30 cellular contexts compared by ENCODE assay signal in the genomic region with DNA sequence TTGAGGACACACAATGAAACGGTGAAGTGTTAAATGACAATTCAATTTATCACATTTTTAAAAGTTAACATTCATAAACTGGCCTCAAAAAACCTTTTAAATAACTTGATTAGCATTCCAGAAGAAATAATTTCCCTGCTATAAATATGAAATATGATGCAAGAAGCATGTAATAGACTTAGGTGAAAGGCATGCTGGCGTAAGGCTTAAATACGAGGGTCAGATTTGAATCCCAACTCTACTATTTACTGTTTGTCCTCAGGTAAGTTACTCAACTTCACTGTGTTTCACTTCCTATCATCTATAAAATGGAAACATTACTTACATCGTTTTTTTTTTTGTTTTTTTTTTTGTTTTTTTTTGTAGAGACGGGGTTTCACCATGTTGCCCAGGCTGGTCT.
"Had no signal": no experiment of that assay in that cellular context is flagged by ENCODE, and none has a peak within 500 bp of the region (broad histone marks: within the 10 kb centered on the region; RNA-seq: fewer than 3 reads in every experiment).

No MANE protein-coding gene starts in this region.

- H3K27me3 ChIP-seq: adrenal gland, body of pancreas, cardiac muscle cell, dorsolateral prefrontal cortex, esophagus squamous epithelium, heart left ventricle had no signal

- ATAC-seq: activated CD4-positive, alpha-beta T cell treated with anti-CD3 and anti-CD28 coated beads for 36 hours; activated CD8-positive, alpha-beta memory T cell treated with anti-CD3 and anti-CD28 coated beads, Interleukin-2, amount 10 ng/mL, durations not matched to agents 7 days and 5 days; activated CD8-positive, alpha-beta T cell treated with anti-CD3 and anti-CD28 coated beads, Interleukin-2, amount 10 ng/mL, durations not matched to agents 7 days and 5 days; activated naive CD8-positive, alpha-beta T cell treated with anti-CD3 and anti-CD28 coated beads, Interleukin-2, amount 50 U/mL, for 24 hours; body of pancreas; effector memory CD8-positive, alpha-beta T cell; heart left ventricle had no signal

- H3K27ac ChIP-seq: adrenal gland, body of pancreas, cardiac muscle cell, coronary artery, dorsolateral prefrontal cortex, esophagus squamous epithelium, heart left ventricle had no signal

- H3K4me3 ChIP-seq: adrenal gland, body of pancreas, cardiac muscle cell, coronary artery, dorsolateral prefrontal cortex, esophagus squamous epithelium, heart left ventricle had no signal

- H3K4me1 ChIP-seq: adrenal gland, body of pancreas, esophagus squamous epithelium, heart left ventricle had no signal

- H3K9me3 ChIP-seq: adrenal gland, body of pancreas, esophagus squamous epithelium, heart left ventricle had no signal

- DNase-seq: activated CD4-positive, alpha-beta memory T cell treated with anti-CD3 and anti-CD28 coated beads for 36 hours; activated CD4-positive, alpha-beta T cell treated with anti-CD3 and anti-CD28 coated beads for 36 hours; activated CD4-positive, alpha-beta T cell treated with anti-CD3 and anti-CD28 coated beads, Interleukin-2, amount 10 ng/mL, durations not matched to agents 24 days and 14 days; activated CD4-positive, CD25-positive, alpha-beta regulatory T cell; activated CD4-positive, CD25-positive, alpha-beta regulatory T cell treated with anti-CD3 and anti-CD28 coated beads, Interleukin-2, amount 50 U/mL, for 72 hours; activated CD8-positive, alpha-beta memory T cell treated with anti-CD3 and anti-CD28 coated beads, Interleukin-2, amount 10 ng/mL, durations not matched to agents 7 days and 5 days; activated CD8-positive, alpha-beta memory T cell treated with anti-CD3 and anti-CD28 coated beads, Interleukin-2, amount 50 U/mL, for 4 hours; activated CD8-positive, alpha-beta T cell treated with anti-CD3 and anti-CD28 coated beads, Interleukin-2, amount 10 ng/mL, durations not matched to agents 7 days and 5 days; activated effector memory CD4-positive, alpha-beta T cell treated with anti-CD3 and anti-CD28 coated beads, Interleukin-2, amount 50 U/mL, for 16 hours; activated naive CD4-positive, alpha-beta T cell treated with anti-CD3 and anti-CD28 coated beads for 36 hours; activated naive CD8-positive, alpha-beta T cell treated with anti-CD3 and anti-CD28 coated beads for 36 hours; activated naive CD8-positive, alpha-beta T cell treated with anti-CD3 and anti-CD28 coated beads, Interleukin-2, amount 50 U/mL, for 24 hours; activated T-cell treated with anti-CD3 and anti-CD28 coated beads, Interleukin-2, amount 50 U/mL, for 1 hour; activated T-cell treated with anti-CD3 and anti-CD28 coated beads, Interleukin-2, amount 50 U/mL, for 48 hours; adrenal gland; amygdala; aorta; body of pancreas; central memory CD4-positive, alpha-beta T cell; cerebellar nuclear complex; dorsolateral prefrontal cortex; effector CD4-positive, alpha-beta T cell; effector memory CD8-positive, alpha-beta T cell; esophagus squamous epithelium; foreskin melanocyte; glutamatergic neuron; heart left ventricle; T-helper 2 cell had no signal
